Comparison of ENCODE assay signal across 35 cellular contexts in genomic region chr2:203135105-203135504, GRCh38.
"Had no signal": no experiment of that assay in that cellular context is flagged by ENCODE, and none has a peak within 500 bp of the region (broad histone marks: within the 10 kb centered on the region; RNA-seq: fewer than 3 reads in every experiment).

No MANE protein-coding gene starts in this region.

- H3K36me3 ChIP-seq: MG63 had no signal

- DNase-seq: Karpas-422, Kasumi-1, MG63, MM.1S, MV-4-11, NCI-H1048, NCI-H1092, NCI-H1092 treated with DMSO at 0.1 percent for 48 hours, NCI-H1105, NCI-H1105 treated with DMSO at 0.1 percent for 48 hours, NCI-H1417, NCI-H1417 treated with DMSO at 0.1 percent for 48 hours, NCI-H1436, NCI-H1436 treated with DMSO at 0.1 percent for 48 hours, NCI-H146, NCI-H1694, NCI-H1694 treated with DMSO at 0.1 percent for 48 hours, NCI-H187, NCI-H187 treated with DMSO at 0.1 percent for 48 hours, NCI-H1930, NCI-H2029, NCI-H2029 treated with DMSO at 0.1 percent for 48 hours, NCI-H2081, NCI-H2081 treated with DMSO at 0.1 percent for 48 hours, NCI-H2107, NCI-H2171, NCI-H2171 treated with DMSO at 0.1 percent for 48 hours, NCI-H2227 treated with DMSO at 0.1 percent for 48 hours, NCI-H226, NCI-H345, NCI-H446, NCI-H446 treated with DMSO at 0.1 percent for 48 hours, NCI-H510A, NCI-H510A treated with DMSO at 0.1 percent for 48 hours, NCI-H524 had no signal

- H3K27me3 ChIP-seq: MG63 had no signal

- H3K9me3 ChIP-seq: MG63 had no signal

- H3K4me3 ChIP-seq: MG63 had no signal
